8 cellular contexts compared by ENCODE assay signal in genomic region chr5:74903165-74903787, GRCh38. TPM values are rescaled to one million over a fixed set of nuclear protein-coding genes. Genes with fewer than 3 reads are reported as not detected.
DNase-seq lines count a peak whose midpoint lies in the region; ATAC-seq and TF ChIP-seq lines count a peak whose summit lies in the region.

No MANE protein-coding gene starts in this region.

- H3K36me3 Mint-ChIP-seq in activated CD4-positive, alpha-beta T cell treated with anti-CD3 and anti-CD28 coated beads, Interleukin-2, amount 10 ng/mL, durations not matched to agents 24 days and 14 days (ENCODE audit: low read depth): no peaks in the 10 kb centered on the region
- no peaks in the 10 kb centered on the region for H3K36me3 Mint-ChIP-seq in stimulated activated memory B cell treated with anti-CD40 and anti-IgM and Interleukin-4, amounts not matched to agents 10 μg/mL and 1 μg/mL and 100 μg/mL, for 72 hours

- DNase-seq in DND-41 (no peak), HPDE6-E6E7 (ENCODE audit: extremely low spot score) (peak; percentile 91), left ventricle myocardium superior (peak; percentile 41), T1000 (lab: John Stamatoyannopoulos, UW) (no peak), occipital lobe (lab: John Stamatoyannopoulos, UW) (no peak)
- DNase-seq in activated CD4-positive, alpha-beta T cell treated with anti-CD3 and anti-CD28 coated beads, Interleukin-2, amount 10 ng/mL, durations not matched to agents 24 days and 14 days: peak; percentile 59

- no peak overlapping the region for H3K4me3 ChIP-seq in DND-41 (ENCODE audit: low read depth in 1 of 2, low read length in 2 of 2)

- no peak overlapping the region for H3K4me3 Mint-ChIP-seq in activated CD4-positive, alpha-beta T cell treated with anti-CD3 and anti-CD28 coated beads, Interleukin-2, amount 10 ng/mL, durations not matched to agents 24 days and 14 days
- no peak overlapping the region for H3K4me3 Mint-ChIP-seq in stimulated activated memory B cell treated with anti-CD40 and anti-IgM and Interleukin-4, amounts not matched to agents 10 μg/mL and 1 μg/mL and 100 μg/mL, for 72 hours

- no peaks in the 10 kb centered on the region for H3K4me1 Mint-ChIP-seq in activated CD4-positive, alpha-beta T cell treated with anti-CD3 and anti-CD28 coated beads, Interleukin-2, amount 10 ng/mL, durations not matched to agents 24 days and 14 days
- H3K4me1 Mint-ChIP-seq in stimulated activated memory B cell treated with anti-CD40 and anti-IgM and Interleukin-4, amounts not matched to agents 10 μg/mL and 1 μg/mL and 100 μg/mL, for 72 hours: peaks cover 6% of the 10 kb centered on the region

- no peak overlapping the region for H3K27ac Mint-ChIP-seq in activated CD4-positive, alpha-beta T cell treated with anti-CD3 and anti-CD28 coated beads, Interleukin-2, amount 10 ng/mL, durations not matched to agents 24 days and 14 days
- no peak overlapping the region for H3K27ac Mint-ChIP-seq in stimulated activated memory B cell treated with anti-CD40 and anti-IgM and Interleukin-4, amounts not matched to agents 10 μg/mL and 1 μg/mL and 100 μg/mL, for 72 hours

- no peak overlapping the region for H3K4me2 ChIP-seq in DND-41 (ENCODE audit: insufficient read depth, low read length)

- H3K27me3 ChIP-seq in DND-41 (ENCODE audit: insufficient read depth, low read length, poor library complexity): no peaks in the 10 kb centered on the region

- no peaks in the 10 kb centered on the region for H3K9me3 ChIP-seq in DND-41 (ENCODE audit: insufficient read depth, low read length, severe bottlenecking)

- H3K79me2 ChIP-seq in DND-41 (ENCODE audit: insufficient read depth, low read length): no peaks in the 10 kb centered on the region

- no peaks in the 10 kb centered on the region for H3K4me1 ChIP-seq in DND-41 (ENCODE audit: insufficient read depth, low read length)

- peaks cover 11% of the 10 kb centered on the region for H3K27me3 Mint-ChIP-seq in activated CD4-positive, alpha-beta T cell treated with anti-CD3 and anti-CD28 coated beads, Interleukin-2, amount 10 ng/mL, durations not matched to agents 24 days and 14 days
- no peaks in the 10 kb centered on the region for H3K27me3 Mint-ChIP-seq in stimulated activated memory B cell treated with anti-CD40 and anti-IgM and Interleukin-4, amounts not matched to agents 10 μg/mL and 1 μg/mL and 100 μg/mL, for 72 hours

- no peaks in the 10 kb centered on the region for H3K36me3 ChIP-seq in DND-41 (ENCODE audit: insufficient read depth, low read length)

- H2AFZ ChIP-seq in DND-41 (ENCODE audit: low read depth, low read length): no peak overlapping the region

- no peak for ATAC-seq in DND-41 (ENCODE audit: insufficient read depth, low read depth)
- peak; percentile 69 for ATAC-seq in left ventricle myocardium superior
- peak; percentile 77 for ATAC-seq in stimulated activated memory B cell treated with anti-CD40 and anti-IgM and Interleukin-4, amounts not matched to agents 10 μg/mL and 1 μg/mL and 100 μg/mL, for 72 hours
- ATAC-seq in HG02884 (IDR thresholded peaks at IDR 0.05; ENCODE audit: unreplicated experiment): no peak

- H3K27ac ChIP-seq in DND-41 (ENCODE audit: low read length): no peak overlapping the region

- H4K20me1 ChIP-seq in DND-41 (ENCODE audit: insufficient read depth, low read length): no peaks in the 10 kb centered on the region

- intact Hi-C loops in activated CD4-positive, alpha-beta T cell treated with anti-CD3 and anti-CD28 coated beads, Interleukin-2, amount 10 ng/mL, durations not matched to agents 24 days and 14 days (cut with micrococcal nuclease): no loop called here
- intact Hi-C loops in left ventricle myocardium superior (cut with micrococcal nuclease): no loop called here

- peak; percentile 24 for TF ChIP-seq CTCF in DND-41 (IDR thresholded peaks at IDR 0.05; ENCODE audit: borderline replicate concordance, extremely low read depth, low read length, poor library complexity, severe bottlenecking)

- H3K9me3 Mint-ChIP-seq in activated CD4-positive, alpha-beta T cell treated with anti-CD3 and anti-CD28 coated beads, Interleukin-2, amount 10 ng/mL, durations not matched to agents 24 days and 14 days: no peaks in the 10 kb centered on the region
- H3K9me3 Mint-ChIP-seq in stimulated activated memory B cell treated with anti-CD40 and anti-IgM and Interleukin-4, amounts not matched to agents 10 μg/mL and 1 μg/mL and 100 μg/mL, for 72 hours: peaks cover 4% of the 10 kb centered on the region

- no peak overlapping the region for H3K9ac ChIP-seq in DND-41 (ENCODE audit: low read depth, low read length)

RNA-seq across cellular contexts. Expression of gene FAM169A, which starts 37.1 kb away (rescaled TPM):
- total RNA-seq in activated CD4-positive, alpha-beta T cell treated with anti-CD3 and anti-CD28 coated beads, Interleukin-2, amount 10 ng/mL, durations not matched to agents 24 days and 14 days: 1.8 and 2.6 TPM in 2 replicates
- total RNA-seq in left ventricle myocardium superior (3.6 TPM), occipital lobe (90.6 TPM)

Comparison
In these comparisons a context has a peak if more than half of its experiments do, and no peak if none do; other contexts are left out.
1. ATAC-seq: peak in left ventricle myocardium superior (single experiment) and stimulated activated memory B cell treated with anti-CD40 and anti-IgM and Interleukin-4, amounts not matched to agents 10 μg/mL and 1 μg/mL and 100 μg/mL, for 72 hours (single experiment); none in DND-41 (single experiment) and HG02884 (single experiment).
2. DNase-seq: peak in HPDE6-E6E7 (single experiment), activated CD4-positive, alpha-beta T cell treated with anti-CD3 and anti-CD28 coated beads, Interleukin-2, amount 10 ng/mL, durations not matched to agents 24 days and 14 days (single experiment) and left ventricle myocardium superior (single experiment); none in DND-41 (single experiment), T1000 (single experiment) and occipital lobe (single experiment).
3. RNA of gene FAM169A, which starts 37.1 kb away (total RNA-seq): 90.6 TPM in occipital lobe (single experiment); 3.6 TPM in left ventricle myocardium superior (single experiment) and 1.8 to 2.6 TPM in activated CD4-positive, alpha-beta T cell treated with anti-CD3 and anti-CD28 coated beads, Interleukin-2, amount 10 ng/mL, durations not matched to agents 24 days and 14 days; every median in the first group is over 10 times any median in the second.